8 cellular contexts compared by ENCODE assay signal in genomic region chr1:168362991-168363390, GRCh38.
DNase-seq lines count a peak whose midpoint lies in the region; ATAC-seq and TF ChIP-seq lines count a peak whose summit lies in the region.
"Had no signal": no experiment of that assay in that cellular context is flagged by ENCODE, and none has a peak within 500 bp of the region (broad histone marks: within the 10 kb centered on the region; RNA-seq: fewer than 3 reads in every experiment).

No MANE protein-coding gene starts in this region.

- peak; percentile 57 for ATAC-seq in GM18867 (IDR thresholded peaks at IDR 0.05; ENCODE audit: unreplicated experiment)
- peak; percentile 90 to 93 for ATAC-seq in activated T-cell treated with anti-CD3 and anti-CD28 coated beads, Interleukin-2, amount 50 U/mL, for 72 hours (replicated peaks in 1 of 2)
- ATAC-seq in natural killer cell treated with Interleukin-12 subunit alpha and Interleukin-12 subunit beta and Interleukin-15 and Interleukin-18, amount 100 ng/mL, for 72 hours: peak; percentile 77 to 80
- ATAC-seq: sciatic nerve had no signal

- H3K27me3 Mint-ChIP-seq in activated T-cell treated with anti-CD3 and anti-CD28 coated beads, Interleukin-2, amount 50 U/mL, for 72 hours (ENCODE audit: low read depth): peaks cover 8% of the 10 kb centered on the region
- H3K27me3 Mint-ChIP-seq in natural killer cell treated with Interleukin-12 subunit alpha and Interleukin-12 subunit beta and Interleukin-15 and Interleukin-18, amount 100 ng/mL, for 72 hours: no peaks in the 10 kb centered on the region

- peaks cover 37% of the 10 kb centered on the region for H3K4me1 Mint-ChIP-seq in activated T-cell treated with anti-CD3 and anti-CD28 coated beads, Interleukin-2, amount 50 U/mL, for 72 hours (ENCODE audit: low read depth)
- peaks cover 65 to 68% of the 10 kb centered on the region in 2 donors for H3K4me1 Mint-ChIP-seq in natural killer cell treated with Interleukin-12 subunit alpha and Interleukin-12 subunit beta and Interleukin-15 and Interleukin-18, amount 100 ng/mL, for 72 hours (ENCODE audit: low read depth in 2 of 2)

- TF ChIP-seq CTCF in GM13977 (IDR thresholded peaks at IDR 0.05; ENCODE audit: extremely low read depth, insufficient read depth, missing control alignments): no peak

- no peaks in the 10 kb centered on the region for H3K9me3 Mint-ChIP-seq in activated T-cell treated with anti-CD3 and anti-CD28 coated beads, Interleukin-2, amount 50 U/mL, for 72 hours
- H3K9me3 Mint-ChIP-seq in natural killer cell treated with Interleukin-12 subunit alpha and Interleukin-12 subunit beta and Interleukin-15 and Interleukin-18, amount 100 ng/mL, for 72 hours: no peaks in the 10 kb centered on the region

- peak overlapping the region; percentile 66 for H3K27ac Mint-ChIP-seq in activated T-cell treated with anti-CD3 and anti-CD28 coated beads, Interleukin-2, amount 50 U/mL, for 72 hours
- H3K27ac Mint-ChIP-seq in natural killer cell treated with Interleukin-12 subunit alpha and Interleukin-12 subunit beta and Interleukin-15 and Interleukin-18, amount 100 ng/mL, for 72 hours: peak overlapping the region; percentile 6 to 54

- in situ Hi-C loops in GM13977 (cut with MboI; ENCODE audit: low pct_unique_long_range_greater_than_20kb, low sequenced_read_pairs, unreplicated experiment): no loop called here

- peak overlapping the region; percentile 69 to 88 for H3K4me3 Mint-ChIP-seq in activated T-cell treated with anti-CD3 and anti-CD28 coated beads, Interleukin-2, amount 50 U/mL, for 72 hours
- peak overlapping the region; percentile 81 for H3K4me3 Mint-ChIP-seq in natural killer cell treated with Interleukin-12 subunit alpha and Interleukin-12 subunit beta and Interleukin-15 and Interleukin-18, amount 100 ng/mL, for 72 hours

- DNase-seq in OCI-M1 (lab: John Stamatoyannopoulos, UW) (peak; percentile 71), GM13977 (ENCODE audit: low spot score) (no peak), UCSD-AML1 (lab: John Stamatoyannopoulos, UW; ENCODE audit: unreplicated experiment) (no peak), kidney glomerular epithelial cell (lab: John Stamatoyannopoulos, UW) (no peak)
- DNase-seq in activated T-cell treated with anti-CD3 and anti-CD28 coated beads, Interleukin-2, amount 50 U/mL, for 72 hours: peak; percentile 49 to 59
- peak; percentile 66 for DNase-seq in natural killer cell treated with Interleukin-12 subunit alpha and Interleukin-12 subunit beta and Interleukin-15 and Interleukin-18, amount 100 ng/mL, for 72 hours (ENCODE audit: low spot score)

- peaks cover 0 to 1% of the 10 kb centered on the region in 2 donors for H3K36me3 Mint-ChIP-seq in activated T-cell treated with anti-CD3 and anti-CD28 coated beads, Interleukin-2, amount 50 U/mL, for 72 hours (ENCODE audit: insufficient read depth in 2 of 2)
- H3K36me3 Mint-ChIP-seq in natural killer cell treated with Interleukin-12 subunit alpha and Interleukin-12 subunit beta and Interleukin-15 and Interleukin-18, amount 100 ng/mL, for 72 hours: peaks cover 9% of the 10 kb centered on the region

Comparison
In these comparisons a context has a peak if more than half of its experiments do, and no peak if none do; other contexts are left out.
1. DNase-seq: peak in OCI-M1 (single experiment), activated T-cell treated with anti-CD3 and anti-CD28 coated beads, Interleukin-2, amount 50 U/mL, for 72 hours (2 of 2) and natural killer cell treated with Interleukin-12 subunit alpha and Interleukin-12 subunit beta and Interleukin-15 and Interleukin-18, amount 100 ng/mL, for 72 hours (single experiment); none in GM13977 (single experiment), UCSD-AML1 (single experiment) and kidney glomerular epithelial cell (single experiment).
2. Peak in every context shown above with its lines, with median percentiles within 50 percentile points of each other: ATAC-seq.